ENCODE assay signal across 17 cellular contexts in genomic region chr19:57515218-57515617, GRCh38. TPM values are rescaled to one million over a fixed set of nuclear protein-coding genes. Genes with fewer than 3 reads are reported as not detected.
DNase-seq lines count a peak whose midpoint lies in the region; ATAC-seq, FAIRE-seq and TF ChIP-seq lines count a peak whose summit lies in the region.
"Had no signal": no experiment of that assay in that cellular context is flagged by ENCODE, and none has a peak within 500 bp of the region (broad histone marks: within the 10 kb centered on the region; RNA-seq: fewer than 3 reads in every experiment).

No MANE protein-coding gene starts in this region.

- intact Hi-C loops in CD8-positive, alpha-beta T cell (cut with DNase I, micrococcal nuclease), result no loop called here

- H3K4me3 Mint-ChIP-seq in CD8-positive, alpha-beta T cell, result no peak overlapping the region
- peak overlapping the region in 2 of 5 experiments; percentile 39 to 40 for H3K4me3 Mint-ChIP-seq in brain
- H3K4me3 Mint-ChIP-seq: CD4-positive, alpha-beta T cell had no signal

- H3K79me2 ChIP-seq in keratinocyte (ENCODE audit: control insufficient read depth, insufficient read depth, low read length), result no peaks in the 10 kb centered on the region

- no peaks in the 10 kb centered on the region for H4K20me1 ChIP-seq in keratinocyte (ENCODE audit: control insufficient read depth, extremely low read depth, insufficient read depth, low read length)

- H3K36me3 Mint-ChIP-seq in CD8-positive, alpha-beta T cell, result peaks cover 74% of the 10 kb centered on the region
- H3K36me3 Mint-ChIP-seq in brain, result peaks cover 69% of the 10 kb centered on the region

- H3K36me3 ChIP-seq in CD8-positive, alpha-beta T cell (ENCODE audit: insufficient read depth, low read length), result peaks cover 15% of the 10 kb centered on the region
- H3K36me3 ChIP-seq in keratinocyte (ENCODE audit: control insufficient read depth in 2 of 2, extremely low read depth in 1 of 2, insufficient read depth in 2 of 2, low read length in 2 of 2), result peaks cover 0 to 4% of the 10 kb centered on the region in 2 experiments

- CTCF ChIA-PET in CD8-positive, alpha-beta T cell (lab: Charles Lee), result no interaction called here

- no peaks in the 10 kb centered on the region for H3K9me1 ChIP-seq in keratinocyte (ENCODE audit: control insufficient read depth, extremely low read depth, insufficient read depth, low read length)

- DNase-seq in DMS 273 (lab: John Stamatoyannopoulos, UW; ENCODE audit: unreplicated experiment) (peak; percentile 82), DMS 273 treated with DMSO at 0.1 percent for 48 hours (lab: John Stamatoyannopoulos, UW) (no peak), keratinocyte (ENCODE audit: low read depth, low spot score) (no peak), mucosa of gallbladder (ENCODE audit: low spot score) (no peak), NCI-H128 (lab: John Stamatoyannopoulos, UW; ENCODE audit: unreplicated experiment) (no peak), OCI-M2 (lab: John Stamatoyannopoulos, UW; ENCODE audit: unreplicated experiment) (no peak)
- no peak for DNase-seq in CD8-positive, alpha-beta T cell
- DNase-seq: AML-193; C1 segment of cervical spinal cord; CD4-positive, alpha-beta T cell; DMS53; GF-D8 had no signal

- H3K27me3 Mint-ChIP-seq in CD8-positive, alpha-beta T cell (ENCODE audit: low read depth), result no peaks in the 10 kb centered on the region
- no peaks in the 10 kb centered on the region for H3K27me3 Mint-ChIP-seq in brain
- H3K27me3 Mint-ChIP-seq: CD4-positive, alpha-beta T cell had no signal

- H3K4me2 ChIP-seq in keratinocyte (ENCODE audit: control insufficient read depth, extremely low read depth, insufficient read depth, low read depth, low read length), result no peak overlapping the region

- H3K27ac Mint-ChIP-seq in CD8-positive, alpha-beta T cell, result no peak overlapping the region
- peak overlapping the region in 3 of 5 experiments; percentile 10 to 93 (median 17) for H3K27ac Mint-ChIP-seq in brain
- H3K27ac Mint-ChIP-seq: CD4-positive, alpha-beta T cell had no signal

- dilution Hi-C loops in keratinocyte (cut with MboI; ENCODE audit: extremely low pct_ligation_motif_present, low sequenced_read_pairs), result no loop called here

- no peaks in the 10 kb centered on the region for H3K4me1 ChIP-seq in CD8-positive, alpha-beta T cell (ENCODE audit: insufficient read depth, low read length)
- no peaks in the 10 kb centered on the region for H3K4me1 ChIP-seq in keratinocyte (ENCODE audit: control insufficient read depth, extremely low read depth, insufficient read depth, low read length)

- ATAC-seq in CD8-positive, alpha-beta T cell, result no peak
- ATAC-seq: HCT116 had no signal

- peaks cover 62% of the 10 kb centered on the region for H3K9me3 Mint-ChIP-seq in CD8-positive, alpha-beta T cell
- H3K9me3 Mint-ChIP-seq in brain, result peaks cover 28 to 47% (median 42%) of the 10 kb centered on the region in 5 experiments

- no peak overlapping the region for H3K27ac ChIP-seq in CD8-positive, alpha-beta T cell (ENCODE audit: low read depth, low read length)
- no peak overlapping the region for H3K27ac ChIP-seq in keratinocyte (ENCODE audit: control insufficient read depth, insufficient read depth, low read length)
- H3K27ac ChIP-seq: 22Rv1, HL-60 had no signal

- peak; percentile 77 for FAIRE-seq in keratinocyte (lab: Jason Lieb, UNC)
- FAIRE-seq: H54 had no signal

- peaks cover 37% of the 10 kb centered on the region for H3K9me3 ChIP-seq in CD8-positive, alpha-beta T cell (ENCODE audit: low read length)
- peaks cover 2% of the 10 kb centered on the region for H3K9me3 ChIP-seq in keratinocyte (ENCODE audit: control insufficient read depth, low read depth, low read length)

- no peak for TF ChIP-seq CTCF in CD8-positive, alpha-beta T cell (IDR thresholded peaks at IDR 0.05)
- TF ChIP-seq CTCF in brain (conservative IDR thresholded peaks at IDR 0.05), result no peak
- TF ChIP-seq CTCF in keratinocyte (optimal IDR thresholded peaks at IDR 0.05 in 1 of 3, IDR thresholded peaks at IDR 0.05 in 1 of 3, conservative IDR thresholded peaks at IDR 0.05 in 1 of 3; ENCODE audit: extremely low read depth in 1 of 3, insufficient read depth in 2 of 3, low read length in 3 of 3), result no peak

- H3K27me3 ChIP-seq in CD8-positive, alpha-beta T cell (ENCODE audit: insufficient read depth, low read length), result no peaks in the 10 kb centered on the region
- H3K27me3 ChIP-seq in keratinocyte (ENCODE audit: control insufficient read depth, extremely low read depth, insufficient read depth, low read length), result no peaks in the 10 kb centered on the region

- peak overlapping the region; percentile 13 for H3K4me3 ChIP-seq in CD8-positive, alpha-beta T cell (ENCODE audit: low read depth, low read length)
- H3K4me3 ChIP-seq in keratinocyte (ENCODE audit: control insufficient read depth in 2 of 3, extremely low read depth in 1 of 3, insufficient read depth in 2 of 3, low read depth in 1 of 3, low read length in 3 of 3), result no peak overlapping the region

- no peak overlapping the region for H3K9ac ChIP-seq in keratinocyte (ENCODE audit: control insufficient read depth, extremely low read depth, insufficient read depth, low read length)

- POLR2A ChIA-PET in CD8-positive, alpha-beta T cell (lab: Charles Lee), result interaction anchor here (1.0 kb wide), 1 partner anchor 9 kb away, joined by 3 read pairs; no protein-coding TSS in a partner anchor

- H2AFZ ChIP-seq in keratinocyte (ENCODE audit: control insufficient read depth, low read length), result no peak overlapping the region

- no peaks in the 10 kb centered on the region for H3K4me1 Mint-ChIP-seq in CD8-positive, alpha-beta T cell (ENCODE audit: low read depth)
- no peaks in the 10 kb centered on the region for H3K4me1 Mint-ChIP-seq in brain

RNA-seq across cellular contexts. Expression of gene ZNF549, which starts 11.9 kb away (rescaled TPM):
- 10 to 100 TPM; 14.6 to 17.1 TPM for total RNA-seq in CD8-positive, alpha-beta T cell
- polyA plus RNA-seq in brain (ENCODE audit: insufficient read depth, low read depth, low replicate concordance) (4.9 TPM), keratinocyte (5.6 to 7.7 TPM (median 6.3 TPM) in 3 replicates)
- polyA plus RNA-seq in keratinocyte (2011; ENCODE audit: low read depth), result 1.8 TPM
- 2.9 and 5.5 TPM in 2 replicates for polyA plus RNA-seq in keratinocyte (2011; cell fraction: cytosol; rRNA removed)
- polyA plus RNA-seq in keratinocyte (2011; cell fraction: nucleus; rRNA removed), result 14.3 and 15.5 TPM in 2 replicates
- 3.5 and 3.9 TPM in 2 replicates for polyA plus RNA-seq in keratinocyte (2012; ENCODE audit: low replicate concordance)
- polyA minus RNA-seq in keratinocyte, result 3.3 to 9.5 TPM (median 8.1 TPM) in 3 replicates
- polyA minus RNA-seq in keratinocyte (2011; cell fraction: cytosol; rRNA and poly(A)+ RNA removed), result 3.3 TPM
- polyA minus RNA-seq in keratinocyte (2011; cell fraction: nucleus; rRNA and poly(A)+ RNA removed), result 10.4 and 17.1 TPM in 2 replicates
- total RNA-seq in mucosa of gallbladder, result 8.0 TPM

RNA-seq across cellular contexts. Expression of gene ZNF773, which starts 15.5 kb away (rescaled TPM):
- 10 to 100 TPM; 16.9 to 17.5 TPM for total RNA-seq in CD8-positive, alpha-beta T cell
- polyA plus RNA-seq in brain (ENCODE audit: insufficient read depth, low read depth, low replicate concordance), result 2.9 TPM
- polyA plus RNA-seq in keratinocyte, result 5.4 to 8.8 TPM (median 7.9 TPM) in 3 replicates
- 10.6 TPM for polyA plus RNA-seq in keratinocyte (2011; ENCODE audit: low read depth)
- polyA plus RNA-seq in keratinocyte (2011; cell fraction: cytosol; rRNA removed), result 6.0 and 9.2 TPM in 2 replicates
- polyA plus RNA-seq in keratinocyte (2011; cell fraction: nucleus; rRNA removed), result 30.9 and 36.0 TPM in 2 replicates
- 5.9 and 9.8 TPM in 2 replicates for polyA plus RNA-seq in keratinocyte (2012; ENCODE audit: low replicate concordance)
- 3.8 to 10.4 TPM (median 10.0 TPM) in 3 replicates for polyA minus RNA-seq in keratinocyte
- 7.1 TPM for polyA minus RNA-seq in keratinocyte (2011; cell fraction: cytosol; rRNA and poly(A)+ RNA removed)
- polyA minus RNA-seq in keratinocyte (2011; cell fraction: nucleus; rRNA and poly(A)+ RNA removed), result 16.7 and 29.5 TPM in 2 replicates
- total RNA-seq in mucosa of gallbladder, result 9.9 TPM

RNA-seq across cellular contexts. Expression of gene ZNF419, which starts 27.7 kb away (rescaled TPM):
- 10 to 100 TPM; 10.7 to 11.9 TPM for total RNA-seq in CD8-positive, alpha-beta T cell
- polyA plus RNA-seq in brain (ENCODE audit: insufficient read depth, low read depth, low replicate concordance) (6.2 TPM), keratinocyte (7.0 to 13.4 TPM (median 11.9 TPM) in 3 replicates)
- 5.0 TPM for polyA plus RNA-seq in keratinocyte (2011; ENCODE audit: low read depth)
- polyA plus RNA-seq in keratinocyte (2011; cell fraction: cytosol; rRNA removed), result 4.1 and 8.6 TPM in 2 replicates
- polyA plus RNA-seq in keratinocyte (2011; cell fraction: nucleus; rRNA removed), result 25.0 and 29.5 TPM in 2 replicates
- polyA plus RNA-seq in keratinocyte (2012; ENCODE audit: low replicate concordance), result 7.2 and 15.3 TPM in 2 replicates
- polyA minus RNA-seq in keratinocyte, result 6.5 to 9.9 TPM (median 9.8 TPM) in 3 replicates
- 15.9 TPM for polyA minus RNA-seq in keratinocyte (2011; cell fraction: cytosol; rRNA and poly(A)+ RNA removed)
- 13.2 and 13.5 TPM in 2 replicates for polyA minus RNA-seq in keratinocyte (2011; cell fraction: nucleus; rRNA and poly(A)+ RNA removed)
- total RNA-seq in mucosa of gallbladder, result 9.6 TPM

RNA-seq across cellular contexts. Expression of gene ZNF772, which starts 37.9 kb away (rescaled TPM):
- total RNA-seq in CD8-positive, alpha-beta T cell, result under 1 TPM; 0.41 to 0.97 TPM
- polyA plus RNA-seq in brain (ENCODE audit: insufficient read depth, low read depth, low replicate concordance), result 5.0 TPM
- 5.2 to 5.4 TPM (median 5.3 TPM) in 3 replicates for polyA plus RNA-seq in keratinocyte
- 4.7 TPM for polyA plus RNA-seq in keratinocyte (2011; ENCODE audit: low read depth)
- 2.6 and 3.9 TPM in 2 replicates for polyA plus RNA-seq in keratinocyte (2011; cell fraction: cytosol; rRNA removed)
- 6.5 and 7.6 TPM in 2 replicates for polyA plus RNA-seq in keratinocyte (2011; cell fraction: nucleus; rRNA removed)
- polyA plus RNA-seq in keratinocyte (2012; ENCODE audit: low replicate concordance), result 3.1 and 3.6 TPM in 2 replicates
- polyA minus RNA-seq in keratinocyte, result 7.0 to 17.6 TPM (median 9.8 TPM) in 3 replicates
- 5.6 TPM for polyA minus RNA-seq in keratinocyte (2011; cell fraction: cytosol; rRNA and poly(A)+ RNA removed)
- polyA minus RNA-seq in keratinocyte (2011; cell fraction: nucleus; rRNA and poly(A)+ RNA removed), result 11.5 and 14.7 TPM in 2 replicates
- total RNA-seq in mucosa of gallbladder, result 18.9 TPM

RNA-seq across cellular contexts. Expression of gene ZNF550, which starts 44.4 kb away (rescaled TPM):
- total RNA-seq in CD8-positive, alpha-beta T cell, result 10 to 100 TPM; 15.4 to 17.6 TPM
- polyA plus RNA-seq in brain (ENCODE audit: insufficient read depth, low read depth, low replicate concordance), result 3.6 TPM
- polyA plus RNA-seq in keratinocyte, result 6.2 to 8.9 TPM (median 7.3 TPM) in 3 replicates
- 4.3 TPM for polyA plus RNA-seq in keratinocyte (2011; ENCODE audit: low read depth)
- 3.5 and 6.3 TPM in 2 replicates for polyA plus RNA-seq in keratinocyte (2011; cell fraction: cytosol; rRNA removed)
- 12.2 and 12.3 TPM in 2 replicates for polyA plus RNA-seq in keratinocyte (2011; cell fraction: nucleus; rRNA removed)
- 3.0 and 3.8 TPM in 2 replicates for polyA plus RNA-seq in keratinocyte (2012; ENCODE audit: low replicate concordance)
- 2.9 to 9.1 TPM (median 8.1 TPM) in 3 replicates for polyA minus RNA-seq in keratinocyte
- 5.0 TPM for polyA minus RNA-seq in keratinocyte (2011; cell fraction: cytosol; rRNA and poly(A)+ RNA removed)
- polyA minus RNA-seq in keratinocyte (2011; cell fraction: nucleus; rRNA and poly(A)+ RNA removed), result 5.8 and 8.8 TPM in 2 replicates
- 15.1 TPM for total RNA-seq in mucosa of gallbladder
